Comparison of ENCODE assay signal across 2 cellular contexts in the genomic region with DNA sequence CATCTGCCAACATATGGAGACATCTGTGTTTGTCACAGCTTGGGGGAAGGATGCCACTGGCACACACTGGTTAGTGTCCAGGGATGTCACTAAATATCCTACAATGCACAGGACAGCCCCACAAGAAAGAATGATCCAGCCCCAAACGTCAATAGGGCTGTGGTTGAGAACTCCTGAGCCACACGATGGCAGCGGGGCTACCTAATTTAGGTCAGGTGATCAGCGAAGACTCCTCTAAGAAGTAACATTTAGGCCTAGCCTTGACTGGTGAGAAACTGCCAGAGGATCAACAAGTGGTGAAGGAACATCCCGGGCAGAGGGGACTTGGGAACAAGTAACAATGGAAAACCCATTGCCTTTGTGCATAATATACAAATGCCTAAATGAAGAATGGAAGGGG.
TF ChIP-seq lines count a peak whose summit lies in the region.

No MANE protein-coding gene starts in this region.

TF ChIP-seq in GM23338, 12 proteins besides CTCF, POLR2A, EP300 and RAD21:
- TF ChIP-seq ETS1 (IDR thresholded peaks at IDR 0.05) (no peak), STAT1 (IDR thresholded peaks at IDR 0.05; ENCODE audit: unreplicated experiment) (no peak), EZH2 (IDR thresholded peaks at IDR 0.05; ENCODE audit: low read depth, unreplicated experiment) (no peak), CREB1 (CRISPR knock-in tag; IDR thresholded peaks at IDR 0.05; ENCODE audit: low read depth) (no peak), ZNF331 (CRISPR knock-in tag; IDR thresholded peaks at IDR 0.05; ENCODE audit: low read depth) (no peak), POLR2AphosphoS5 (IDR thresholded peaks at IDR 0.05; ENCODE audit: low read depth) (no peak), ZNF462 (CRISPR knock-in tag; IDR thresholded peaks at IDR 0.05) (no peak)
- TF ChIP-seq, protein P1, sequence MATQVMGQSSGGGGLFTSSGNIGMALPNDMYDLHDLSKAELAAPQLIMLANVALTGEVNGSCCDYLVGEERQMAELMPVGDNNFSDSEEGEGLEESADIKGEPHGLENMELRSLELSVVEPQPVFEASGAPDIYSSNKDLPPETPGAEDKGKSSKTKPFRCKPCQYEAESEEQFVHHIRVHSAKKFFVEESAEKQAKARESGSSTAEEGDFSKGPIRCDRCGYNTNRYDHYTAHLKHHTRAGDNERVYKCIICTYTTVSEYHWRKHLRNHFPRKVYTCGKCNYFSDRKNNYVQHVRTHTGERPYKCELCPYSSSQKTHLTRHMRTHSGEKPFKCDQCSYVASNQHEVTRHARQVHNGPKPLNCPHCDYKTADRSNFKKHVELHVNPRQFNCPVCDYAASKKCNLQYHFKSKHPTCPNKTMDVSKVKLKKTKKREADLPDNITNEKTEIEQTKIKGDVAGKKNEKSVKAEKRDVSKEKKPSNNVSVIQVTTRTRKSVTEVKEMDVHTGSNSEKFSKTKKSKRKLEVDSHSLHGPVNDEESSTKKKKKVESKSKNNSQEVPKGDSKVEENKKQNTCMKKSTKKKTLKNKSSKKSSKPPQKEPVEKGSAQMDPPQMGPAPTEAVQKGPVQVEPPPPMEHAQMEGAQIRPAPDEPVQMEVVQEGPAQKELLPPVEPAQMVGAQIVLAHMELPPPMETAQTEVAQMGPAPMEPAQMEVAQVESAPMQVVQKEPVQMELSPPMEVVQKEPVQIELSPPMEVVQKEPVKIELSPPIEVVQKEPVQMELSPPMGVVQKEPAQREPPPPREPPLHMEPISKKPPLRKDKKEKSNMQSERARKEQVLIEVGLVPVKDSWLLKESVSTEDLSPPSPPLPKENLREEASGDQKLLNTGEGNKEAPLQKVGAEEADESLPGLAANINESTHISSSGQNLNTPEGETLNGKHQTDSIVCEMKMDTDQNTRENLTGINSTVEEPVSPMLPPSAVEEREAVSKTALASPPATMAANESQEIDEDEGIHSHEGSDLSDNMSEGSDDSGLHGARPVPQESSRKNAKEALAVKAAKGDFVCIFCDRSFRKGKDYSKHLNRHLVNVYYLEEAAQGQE (IDR thresholded peaks at IDR 0.05; ENCODE audit: unreplicated experiment): no peak

TF ChIP-seq in K562, 482 proteins besides CTCF, POLR2A, EP300 and RAD21 (continues in another document):
- TF ChIP-seq ZFP36 (IDR thresholded peaks at IDR 0.05; ENCODE audit: low read depth, low read length, partially characterized antibody) (no peak), ZC3H11A (IDR thresholded peaks at IDR 0.05; ENCODE audit: low read depth, low read length) (no peak), FOXA3 (CRISPR knock-in tag; conservative IDR thresholded peaks at IDR 0.05 in 1 of 2, IDR thresholded peaks at IDR 0.05 in 1 of 2) (peak in 1 of 2 experiments; percentile 18; a peak in 1 of 4 replicates), RREB1 (CRISPR knock-in tag; IDR thresholded peaks at IDR 0.05) (0 out of 2 replicates have a peak, but pooled peaks have one; percentile 27), BMI1 (IDR thresholded peaks at IDR 0.05; ENCODE audit: low read length) (no peak), HNRNPK (IDR thresholded peaks at IDR 0.05; ENCODE audit: low read depth, low read length, poor library complexity, severe bottlenecking) (no peak), MECOM (CRISPR knock-in tag; IDR thresholded peaks at IDR 0.05) (0 out of 2 replicates have a peak, but pooled peaks have one; percentile 8), CEBPG (CRISPR knock-in tag; IDR thresholded peaks at IDR 0.05) (no peak), CEBPG (tag; conservative IDR thresholded peaks at IDR 0.05 in 1 of 2, IDR thresholded peaks at IDR 0.05 in 1 of 2) (no peak), HDGF (IDR thresholded peaks at IDR 0.05) (no peak), ZNF124 (CRISPR knock-in tag; IDR thresholded peaks at IDR 0.05) (no peak), U2AF2 (optimal IDR thresholded peaks at IDR 0.05; ENCODE audit: low read depth, low read length) (no peak), ZBTB9 (CRISPR knock-in tag; IDR thresholded peaks at IDR 0.05) (no peak), MAFF (IDR thresholded peaks at IDR 0.05; ENCODE audit: low read length) (no peak)
- TF ChIP-seq, protein P2, sequence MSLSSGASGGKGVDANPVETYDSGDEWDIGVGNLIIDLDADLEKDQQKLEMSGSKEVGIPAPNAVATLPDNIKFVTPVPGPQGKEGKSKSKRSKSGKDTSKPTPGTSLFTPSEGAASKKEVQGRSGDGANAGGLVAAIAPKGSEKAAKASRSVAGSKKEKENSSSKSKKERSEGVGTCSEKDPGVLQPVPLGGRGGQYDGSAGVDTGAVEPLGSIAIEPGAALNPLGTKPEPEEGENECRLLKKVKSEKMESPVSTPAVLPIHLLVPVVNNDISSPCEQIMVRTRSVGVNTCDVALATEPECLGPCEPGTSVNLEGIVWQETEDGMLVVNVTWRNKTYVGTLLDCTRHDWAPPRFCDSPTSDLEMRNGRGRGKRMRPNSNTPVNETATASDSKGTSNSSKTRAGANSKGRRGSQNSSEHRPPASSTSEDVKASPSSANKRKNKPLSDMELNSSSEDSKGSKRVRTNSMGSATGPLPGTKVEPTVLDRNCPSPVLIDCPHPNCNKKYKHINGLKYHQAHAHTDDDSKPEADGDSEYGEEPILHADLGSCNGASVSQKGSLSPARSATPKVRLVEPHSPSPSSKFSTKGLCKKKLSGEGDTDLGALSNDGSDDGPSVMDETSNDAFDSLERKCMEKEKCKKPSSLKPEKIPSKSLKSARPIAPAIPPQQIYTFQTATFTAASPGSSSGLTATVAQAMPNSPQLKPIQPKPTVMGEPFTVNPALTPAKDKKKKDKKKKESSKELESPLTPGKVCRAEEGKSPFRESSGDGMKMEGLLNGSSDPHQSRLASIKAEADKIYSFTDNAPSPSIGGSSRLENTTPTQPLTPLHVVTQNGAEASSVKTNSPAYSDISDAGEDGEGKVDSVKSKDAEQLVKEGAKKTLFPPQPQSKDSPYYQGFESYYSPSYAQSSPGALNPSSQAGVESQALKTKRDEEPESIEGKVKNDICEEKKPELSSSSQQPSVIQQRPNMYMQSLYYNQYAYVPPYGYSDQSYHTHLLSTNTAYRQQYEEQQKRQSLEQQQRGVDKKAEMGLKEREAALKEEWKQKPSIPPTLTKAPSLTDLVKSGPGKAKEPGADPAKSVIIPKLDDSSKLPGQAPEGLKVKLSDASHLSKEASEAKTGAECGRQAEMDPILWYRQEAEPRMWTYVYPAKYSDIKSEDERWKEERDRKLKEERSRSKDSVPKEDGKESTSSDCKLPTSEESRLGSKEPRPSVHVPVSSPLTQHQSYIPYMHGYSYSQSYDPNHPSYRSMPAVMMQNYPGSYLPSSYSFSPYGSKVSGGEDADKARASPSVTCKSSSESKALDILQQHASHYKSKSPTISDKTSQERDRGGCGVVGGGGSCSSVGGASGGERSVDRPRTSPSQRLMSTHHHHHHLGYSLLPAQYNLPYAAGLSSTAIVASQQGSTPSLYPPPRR (CRISPR knock-in tag; IDR thresholded peaks at IDR 0.05; ENCODE audit: borderline replicate concordance): no peak
- TF ChIP-seq, protein P3, sequence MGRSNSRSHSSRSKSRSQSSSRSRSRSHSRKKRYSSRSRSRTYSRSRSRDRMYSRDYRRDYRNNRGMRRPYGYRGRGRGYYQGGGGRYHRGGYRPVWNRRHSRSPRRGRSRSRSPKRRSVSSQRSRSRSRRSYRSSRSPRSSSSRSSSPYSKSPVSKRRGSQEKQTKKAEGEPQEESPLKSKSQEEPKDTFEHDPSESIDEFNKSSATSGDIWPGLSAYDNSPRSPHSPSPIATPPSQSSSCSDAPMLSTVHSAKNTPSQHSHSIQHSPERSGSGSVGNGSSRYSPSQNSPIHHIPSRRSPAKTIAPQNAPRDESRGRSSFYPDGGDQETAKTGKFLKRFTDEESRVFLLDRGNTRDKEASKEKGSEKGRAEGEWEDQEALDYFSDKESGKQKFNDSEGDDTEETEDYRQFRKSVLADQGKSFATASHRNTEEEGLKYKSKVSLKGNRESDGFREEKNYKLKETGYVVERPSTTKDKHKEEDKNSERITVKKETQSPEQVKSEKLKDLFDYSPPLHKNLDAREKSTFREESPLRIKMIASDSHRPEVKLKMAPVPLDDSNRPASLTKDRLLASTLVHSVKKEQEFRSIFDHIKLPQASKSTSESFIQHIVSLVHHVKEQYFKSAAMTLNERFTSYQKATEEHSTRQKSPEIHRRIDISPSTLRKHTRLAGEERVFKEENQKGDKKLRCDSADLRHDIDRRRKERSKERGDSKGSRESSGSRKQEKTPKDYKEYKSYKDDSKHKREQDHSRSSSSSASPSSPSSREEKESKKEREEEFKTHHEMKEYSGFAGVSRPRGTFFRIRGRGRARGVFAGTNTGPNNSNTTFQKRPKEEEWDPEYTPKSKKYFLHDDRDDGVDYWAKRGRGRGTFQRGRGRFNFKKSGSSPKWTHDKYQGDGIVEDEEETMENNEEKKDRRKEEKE (IDR thresholded peaks at IDR 0.05; ENCODE audit: borderline replicate concordance in 1 of 2, control insufficient read depth in 1 of 2, low read depth in 2 of 2, low read length in 1 of 2): no peak
- TF ChIP-seq, protein P4, sequence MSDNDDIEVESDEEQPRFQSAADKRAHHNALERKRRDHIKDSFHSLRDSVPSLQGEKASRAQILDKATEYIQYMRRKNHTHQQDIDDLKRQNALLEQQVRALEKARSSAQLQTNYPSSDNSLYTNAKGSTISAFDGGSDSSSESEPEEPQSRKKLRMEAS (CRISPR knock-in tag; IDR thresholded peaks at IDR 0.05): no peak
- TF ChIP-seq, protein P5, sequence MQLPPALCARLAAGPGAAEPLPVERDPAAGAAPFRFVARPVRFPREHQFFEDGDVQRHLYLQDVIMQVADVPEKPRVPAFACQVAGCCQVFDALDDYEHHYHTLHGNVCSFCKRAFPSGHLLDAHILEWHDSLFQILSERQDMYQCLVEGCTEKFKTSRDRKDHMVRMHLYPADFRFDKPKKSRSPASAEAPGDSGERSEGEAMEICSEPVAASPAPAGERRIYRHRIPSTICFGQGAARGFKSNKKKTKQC (CRISPR knock-in tag; IDR thresholded peaks at IDR 0.05): 0 out of 2 replicates have a peak, but pooled peaks have one; percentile 17
- TF ChIP-seq, protein P6, sequence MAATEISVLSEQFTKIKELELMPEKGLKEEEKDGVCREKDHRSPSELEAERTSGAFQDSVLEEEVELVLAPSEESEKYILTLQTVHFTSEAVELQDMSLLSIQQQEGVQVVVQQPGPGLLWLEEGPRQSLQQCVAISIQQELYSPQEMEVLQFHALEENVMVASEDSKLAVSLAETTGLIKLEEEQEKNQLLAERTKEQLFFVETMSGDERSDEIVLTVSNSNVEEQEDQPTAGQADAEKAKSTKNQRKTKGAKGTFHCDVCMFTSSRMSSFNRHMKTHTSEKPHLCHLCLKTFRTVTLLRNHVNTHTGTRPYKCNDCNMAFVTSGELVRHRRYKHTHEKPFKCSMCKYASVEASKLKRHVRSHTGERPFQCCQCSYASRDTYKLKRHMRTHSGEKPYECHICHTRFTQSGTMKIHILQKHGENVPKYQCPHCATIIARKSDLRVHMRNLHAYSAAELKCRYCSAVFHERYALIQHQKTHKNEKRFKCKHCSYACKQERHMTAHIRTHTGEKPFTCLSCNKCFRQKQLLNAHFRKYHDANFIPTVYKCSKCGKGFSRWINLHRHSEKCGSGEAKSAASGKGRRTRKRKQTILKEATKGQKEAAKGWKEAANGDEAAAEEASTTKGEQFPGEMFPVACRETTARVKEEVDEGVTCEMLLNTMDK (IDR thresholded peaks at IDR 0.05; ENCODE audit: borderline replicate concordance, insufficient read depth, low read depth, low read length, poor library complexity, severe bottlenecking): peak; percentile 24
